Comparison of ENCODE assay signal across 9 cellular contexts in genomic region chr3:17195192-17195611, GRCh38.
DNase-seq lines count a peak whose midpoint lies in the region; ATAC-seq and TF ChIP-seq lines count a peak whose summit lies in the region.
"Had no signal": no experiment of that assay in that cellular context is flagged by ENCODE, and none has a peak within 500 bp of the region (broad histone marks: within the 10 kb centered on the region; RNA-seq: fewer than 3 reads in every experiment).

No MANE protein-coding gene starts in this region.

- no peak overlapping the region for H3K4me3 ChIP-seq in gastroesophageal sphincter

- DNase-seq in NOMO-1 (lab: John Stamatoyannopoulos, UW; ENCODE audit: unreplicated experiment in 2 of 2) (peak; percentile 16 to 60), NOMO-1 treated with dmso at 0.1 percent for 144 hours (lab: John Stamatoyannopoulos, UW; ENCODE audit: unreplicated experiment) (no peak), HuH-7 (ENCODE audit: low spot score) (peak; percentile 15), astrocyte of the hippocampus (ENCODE audit: low read depth, low spot score) (peak; percentile 62), pons (ENCODE audit: low spot score) (peak; percentile 94), amniotic stem cell (lab: John Stamatoyannopoulos, UW) (no peak)

- WGBS in gastroesophageal sphincter (ENCODE audit: low coverage in 1 of 2), 2 donors = 36 to 67% methylated on average over 1 to 2 of the region's 3 CpGs

- H3K9me3 ChIP-seq in gastroesophageal sphincter = no peaks in the 10 kb centered on the region

- no peaks in the 10 kb centered on the region for H3K36me3 ChIP-seq in gastroesophageal sphincter

- TF ChIP-seq EP300 in gastroesophageal sphincter (IDR thresholded peaks at IDR 0.05) = no peak

- no peaks in the 10 kb centered on the region for H3K27me3 ChIP-seq in gastroesophageal sphincter

- ATAC-seq in GM21528 (IDR thresholded peaks at IDR 0.05; ENCODE audit: low FRiP score, unreplicated experiment) (peak; percentile 87), gastroesophageal sphincter (no peak)
- ATAC-seq: naive thymus-derived CD8-positive, alpha-beta T cell had no signal

- peaks cover 2 to 32% (median 4%) of the 10 kb centered on the region in 3 donors for H3K4me1 ChIP-seq in gastroesophageal sphincter

- no peak overlapping the region for H3K27ac ChIP-seq in gastroesophageal sphincter

- TF ChIP-seq POLR2A in gastroesophageal sphincter (IDR thresholded peaks at IDR 0.05) = no peak

- TF ChIP-seq CTCF in gastroesophageal sphincter (IDR thresholded peaks at IDR 0.05) = no peak

Comparison
In these comparisons a context has a peak if more than half of its experiments do, and no peak if none do; other contexts are left out.
1. DNase-seq: peak in NOMO-1 (2 of 2), HuH-7 (single experiment), astrocyte of the hippocampus (single experiment) and pons (single experiment); none in NOMO-1 treated with dmso at 0.1 percent for 144 hours (single experiment) and amniotic stem cell (single experiment).